Comparison of ENCODE assay signal across 6 cellular contexts in the genomic region with DNA sequence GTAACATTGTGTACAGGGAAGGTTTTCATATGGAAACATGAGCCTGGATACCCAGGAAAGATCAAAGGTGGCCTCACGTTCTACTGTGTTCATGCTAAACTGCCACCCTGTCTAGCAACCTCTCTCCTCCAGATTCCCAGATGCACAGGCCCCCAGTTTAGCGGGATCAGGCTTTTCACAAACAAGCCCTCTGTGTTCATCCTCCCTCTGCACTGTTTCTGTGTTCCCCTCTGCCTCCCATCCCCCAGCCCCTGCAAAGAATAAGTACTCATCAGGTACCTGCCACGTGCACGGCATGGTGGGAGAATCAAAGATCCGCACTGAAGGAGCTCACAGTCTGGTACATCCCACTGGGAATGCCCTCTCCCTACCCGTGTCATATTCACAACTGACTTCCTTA. TPM values are rescaled to one million over a fixed set of nuclear protein-coding genes. Genes with fewer than 3 reads are reported as not detected.
"Had no signal": no experiment of that assay in that cellular context is flagged by ENCODE, and none has a peak within 500 bp of the region (broad histone marks: within the 10 kb centered on the region; RNA-seq: fewer than 3 reads in every experiment).

No MANE protein-coding gene starts in this region.

- H3K9me3 Mint-ChIP-seq: HFFc6 had no signal

- H3K36me3 Mint-ChIP-seq: IgD-negative memory B cell had no signal

- H3K4me1 Mint-ChIP-seq: IgD-negative memory B cell had no signal

- DNase-seq: GM23248, GOT3, H7, HFFc6 had no signal

- H3K4me3 ChIP-seq: GM23248, HAP-1 had no signal

- H3K27ac Mint-ChIP-seq: HFFc6, IgD-negative memory B cell had no signal

- H3K4me3 Mint-ChIP-seq: HFFc6, IgD-negative memory B cell had no signal

RNA-seq across cellular contexts. Expression of gene TMEM266, which starts 46.1 kb away (rescaled TPM):
- total RNA-seq: GM23248 had no signal
